In the genomic region with DNA sequence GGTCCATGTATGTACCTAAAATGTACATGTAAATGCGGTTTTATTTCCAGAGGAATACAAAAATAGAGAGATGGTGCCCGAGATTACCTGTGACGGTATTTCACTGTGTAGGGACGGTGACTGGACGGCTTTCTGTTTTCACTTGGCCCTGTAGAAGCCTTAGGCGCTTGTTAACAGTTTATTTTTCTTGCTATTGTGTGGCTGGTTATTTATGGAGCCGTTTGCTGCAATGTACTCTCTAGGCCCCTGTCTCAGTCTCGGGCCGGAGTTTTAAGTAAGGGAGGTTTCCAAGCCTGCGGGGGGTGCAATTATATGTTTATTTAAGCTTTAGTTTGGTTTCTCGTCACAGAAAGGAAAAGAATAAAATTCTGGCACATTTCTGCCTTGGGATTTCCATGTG, we compare ENCODE assay signal across 8 cellular contexts. TPM values are rescaled to one million over a fixed set of nuclear protein-coding genes. Genes with fewer than 3 reads are reported as not detected.
A peak's percentile ranks its signal among the peaks of the same experiment; 100 is the strongest.
DNase-seq lines count a peak whose midpoint lies in the region; ATAC-seq and TF ChIP-seq lines count a peak whose summit lies in the region.

No MANE protein-coding gene starts in this region.

- TF ChIP-seq CTCF in BJ (IDR thresholded peaks at IDR 0.05; ENCODE audit: insufficient read depth, low read depth, low read length) (no peak), gastroesophageal sphincter (IDR thresholded peaks at IDR 0.05) (no peak), psoas muscle (IDR thresholded peaks at IDR 0.05) (no peak)

- peak overlapping the region; percentile 97 for H3K4me3 Mint-ChIP-seq in T-helper 17 cell

- H3K9me3 ChIP-seq in T-helper 17 cell (ENCODE audit: control insufficient read depth, low read length, poor library complexity, severe bottlenecking) (no peaks in the 10 kb centered on the region), gastroesophageal sphincter (no peaks in the 10 kb centered on the region), psoas muscle (no peaks in the 10 kb centered on the region)

- peak overlapping the region; percentile 19 to 96 (median 90) for H3K27ac ChIP-seq in gastroesophageal sphincter
- H3K27ac ChIP-seq in psoas muscle = peak overlapping the region; percentile 86

- CTCF ChIA-PET in BJ (lab: Yijun Ruan, JAX) = interaction anchor here (0.5 to 1.3 kb wide), 3 partner anchors 15 to 719 kb away, joined by 3 to 4 read pairs (median 3); no protein-coding TSS in a partner anchor

- peak overlapping the region; percentile 97 for H3K27ac Mint-ChIP-seq in T-helper 17 cell

- H3K27me3 ChIP-seq in BJ (ENCODE audit: control insufficient read depth, insufficient read depth, low read length) (no peaks in the 10 kb centered on the region), gastroesophageal sphincter (no peaks in the 10 kb centered on the region), psoas muscle (ENCODE audit: insufficient read depth in 3 of 3, low read length in 2 of 3) (no peaks in the 10 kb centered on the region)

- H3K36me3 Mint-ChIP-seq in T-helper 17 cell (ENCODE audit: low read depth) = no peaks in the 10 kb centered on the region

- H3K4me3 ChIP-seq in BJ (ENCODE audit: low read depth, low read length) (peak overlapping the region; percentile 56), gastroesophageal sphincter (peak overlapping the region; percentile 40 to 59), psoas muscle (peak overlapping the region; percentile 83)

- POLR2A ChIA-PET in BJ (lab: Charles Lee) = no interaction called here

- no peaks in the 10 kb centered on the region for H3K27me3 Mint-ChIP-seq in T-helper 17 cell

- WGBS in gastroesophageal sphincter (ENCODE audit: low coverage in 1 of 2), 2 donors = 0% methylated on average over 9 of the region's 11 CpGs
- WGBS in psoas muscle, 3 donors = 0 to 1% (median 0%) methylated on average over 11 of the region's 11 CpGs

- TF ChIP-seq POLR2A in gastroesophageal sphincter (IDR thresholded peaks at IDR 0.05) = no peak

- DNase-seq in BJ (ENCODE audit: low read depth) = no peak
- DNase-seq in T-helper 17 cell = no peak
- DNase-seq in psoas muscle = no peak
- DNase-seq in ureter (ENCODE audit: low spot score) = no peak
- DNase-seq in GM19240 (ENCODE audit: insufficient read length, low spot score) = no peak

- H3K36me3 ChIP-seq in BJ (ENCODE audit: control insufficient read depth, insufficient read depth, low read length) = no peaks in the 10 kb centered on the region
- peaks cover 0 to 18% of the 10 kb centered on the region in 2 donors for H3K36me3 ChIP-seq in gastroesophageal sphincter
- peaks cover 0 to 20% of the 10 kb centered on the region in 2 donors for H3K36me3 ChIP-seq in psoas muscle (ENCODE audit: insufficient read depth in 1 of 2, low read depth in 1 of 2)

- H3K4me1 Mint-ChIP-seq in T-helper 17 cell = peaks cover 14% of the 10 kb centered on the region

- peak; percentile 9 for ATAC-seq in GM18868 (IDR thresholded peaks at IDR 0.05; ENCODE audit: unreplicated experiment)
- ATAC-seq in HG03064 (IDR thresholded peaks at IDR 0.05; ENCODE audit: low read depth, unreplicated experiment) = peak; percentile 11
- peak; percentile 22 for ATAC-seq in T-helper 17 cell
- ATAC-seq in gastroesophageal sphincter = peak; percentile 20
- peak; percentile 34 to 67 (median 58) for ATAC-seq in psoas muscle

- TF ChIP-seq EP300 in gastroesophageal sphincter (IDR thresholded peaks at IDR 0.05) = no peak

- intact Hi-C loops in psoas muscle (cut with DNase I) = no loop called here

- H3K4me1 ChIP-seq in gastroesophageal sphincter = peaks cover 4 to 28% (median 8%) of the 10 kb centered on the region in 3 donors
- H3K4me1 ChIP-seq in psoas muscle = peaks cover 14% of the 10 kb centered on the region

RNA-seq across cellular contexts. Expression of gene EFCAB7, which starts 0.4 kb away (rescaled TPM):
- polyA plus RNA-seq in BJ (2011; rRNA removed) (0.98 and 2.2 TPM in 2 replicates), psoas muscle (1 to 10 TPM; 2.0 to 4.9 (median 4.5) TPM)
- polyA minus RNA-seq in BJ (2011; rRNA and poly(A)+ RNA removed) = 0.82 and 1.00 TPM in 2 replicates
- total RNA-seq in T-helper 17 cell (1 to 10 TPM; 5.1 to 9.4 TPM), gastroesophageal sphincter (10 to 100 TPM in 2 of 4 donors, 1 to 10 TPM in 2; 6.3 to 30.0 (median 11.2) TPM), psoas muscle (10 to 100 TPM in 3 of 4 donors, 1 to 10 TPM in 1; 3.4 to 16.4 (median 10.6) TPM), ureter (8.7 TPM)

RNA-seq across cellular contexts. Expression of gene ITGB3BP, which starts 0.7 kb away (rescaled TPM):
- 5.5 and 11.8 TPM in 2 replicates for polyA plus RNA-seq in BJ (2011; rRNA removed)
- 1.4 and 2.6 TPM in 2 replicates for polyA minus RNA-seq in BJ (2011; rRNA and poly(A)+ RNA removed)
- total RNA-seq in T-helper 17 cell = 10 to 100 TPM; 13.3 to 20.3 TPM
- total RNA-seq in gastroesophageal sphincter = 10 to 100 TPM in 2 of 4 donors, 1 to 10 TPM in 2; 6.5 to 35.0 (median 11.3) TPM
- total RNA-seq in psoas muscle = 10 to 100 TPM in 1 of 4 donors, 1 to 10 TPM in 3; 3.3 to 12.9 (median 5.4) TPM
- 1 to 10 TPM; 2.0 to 5.9 (median 4.1) TPM for polyA plus RNA-seq in psoas muscle
- 37.6 TPM for total RNA-seq in ureter
